Comparison of ENCODE assay signal across 33 cellular contexts in genomic region chr7:84901366-84901765, GRCh38.
DNase-seq lines count a peak whose midpoint lies in the region; ATAC-seq, FAIRE-seq and TF ChIP-seq lines count a peak whose summit lies in the region.
"Had no signal": no experiment of that assay in that cellular context is flagged by ENCODE, and none has a peak within 500 bp of the region (broad histone marks: within the 10 kb centered on the region; RNA-seq: fewer than 3 reads in every experiment).

No MANE protein-coding gene starts in this region.

- H3K27me3 ChIP-seq in HepG2 (ENCODE audit: control insufficient read depth in 1 of 2, insufficient read depth in 2 of 2, low read length in 2 of 2) (no peaks in the 10 kb centered on the region), right lobe of liver (no peaks in the 10 kb centered on the region), IMR-90 (ENCODE audit: control insufficient read depth, insufficient read depth, low read length) (no peaks in the 10 kb centered on the region), K562 (ENCODE audit: control insufficient read depth in 2 of 2, insufficient read depth in 2 of 2, low read length in 2 of 2) (no peaks in the 10 kb centered on the region), ovary (no peaks in the 10 kb centered on the region)
- H3K27me3 ChIP-seq: BE2C; BLaER1; BLaER1 treated with 17β-estradiol and CSF1 and Interleukin-3, amounts not matched to agents 10 nM and 100 nM had no signal

- TF ChIP-seq EP300 in HepG2 (IDR thresholded peaks at IDR 0.05; ENCODE audit: low read depth in 2 of 2, low read length in 2 of 2) (no peak), HepG2 (CRISPR knock-in tag; IDR thresholded peaks at IDR 0.05; ENCODE audit: borderline replicate concordance) (no peak), K562 (IDR thresholded peaks at IDR 0.05; ENCODE audit: low read length) (no peak), ovary (IDR thresholded peaks at IDR 0.05) (no peak)

- no peak overlapping the region for H3K18ac ChIP-seq in IMR-90 (ENCODE audit: low read depth, low read length)

- H2AK5ac ChIP-seq in IMR-90 (ENCODE audit: low read depth, low read length) = no peak overlapping the region

- CTCF ChIA-PET in HepG2 (lab: Yijun Ruan, JAX; ENCODE audit: low intra/inter-chr PET ratio, low total read pairs) (no interaction called here), IMR-90 (lab: Yijun Ruan, JAX) (no interaction called here), K562 (lab: Yijun Ruan, JAX; ENCODE audit: low intra/inter-chr PET ratio) (no interaction called here)

- intact Hi-C loops in HepG2 (cut with micrococcal nuclease; ENCODE audit: unreplicated experiment) (no loop called here), right lobe of liver (cut with DNase I) (no loop called here), IMR-90 (cut with micrococcal nuclease) (no loop called here), K562 (cut with micrococcal nuclease) (no loop called here), ovary (cut with DNase I) (no loop called here)

- ATAC-seq in HepG2 (no peak), right lobe of liver (no peak), IMR-90 (ENCODE audit: low read depth) (no peak), K562 (no peak)
- ATAC-seq: A549; CD8-positive, alpha-beta T cell had no signal

- no peaks in the 10 kb centered on the region for H3K9me1 ChIP-seq in IMR-90 (ENCODE audit: insufficient read depth, low read length)
- no peaks in the 10 kb centered on the region for H3K9me1 ChIP-seq in K562 (ENCODE audit: control insufficient read depth, insufficient read depth, low read length)

- no peak overlapping the region for H3K4me2 ChIP-seq in HepG2 (ENCODE audit: low read depth, low read length)
- no peak overlapping the region for H3K4me2 ChIP-seq in IMR-90 (ENCODE audit: low read depth, low read length)
- no peak overlapping the region for H3K4me2 ChIP-seq in K562 (ENCODE audit: insufficient read depth, low read length)
- H3K4me2 ChIP-seq: A549; BLaER1; BLaER1 treated with 17β-estradiol and CSF1 and Interleukin-3, amounts not matched to agents 10 nM and 100 nM had no signal

- no peaks in the 10 kb centered on the region for H3K9me3 ChIP-seq in HepG2 (ENCODE audit: low read length)
- H3K9me3 ChIP-seq in right lobe of liver = no peaks in the 10 kb centered on the region
- H3K9me3 ChIP-seq in IMR-90 (ENCODE audit: control insufficient read depth, insufficient read depth, low read length) = no peaks in the 10 kb centered on the region
- no peaks in the 10 kb centered on the region for H3K9me3 ChIP-seq in K562 (replicated peaks; ENCODE audit: control insufficient read depth, insufficient read depth, low read depth, low read length)
- no peaks in the 10 kb centered on the region for H3K9me3 ChIP-seq in ovary
- H3K9me3 ChIP-seq: BE2C, BLaER1, Caco-2 had no signal

- no peak overlapping the region for H4K5ac ChIP-seq in IMR-90 (ENCODE audit: low read depth, low read length)

- POLR2A ChIA-PET in HepG2 (lab: Yijun Ruan, JAX) = no interaction called here
- POLR2A ChIA-PET in IMR-90 (lab: Charles Lee; ENCODE audit: unreplicated experiment) = no interaction called here
- POLR2A ChIA-PET in K562 (lab: Yijun Ruan, JAX) = no interaction called here

- H2BK5ac ChIP-seq in IMR-90 (ENCODE audit: low read depth, low read length, poor library complexity, severe bottlenecking) = no peak overlapping the region

- no peak overlapping the region for H4K8ac ChIP-seq in IMR-90 (ENCODE audit: low read depth in 2 of 2, low read length in 2 of 2)

- TF ChIP-seq POLR2A in HepG2 (IDR thresholded peaks at IDR 0.05; ENCODE audit: insufficient read depth in 1 of 2, low read depth in 2 of 2, low read length in 2 of 2) (no peak), right lobe of liver (IDR thresholded peaks at IDR 0.05) (no peak), IMR-90 (IDR thresholded peaks at IDR 0.05; ENCODE audit: low read depth, low read length) (no peak), K562 (conservative IDR thresholded peaks at IDR 0.05) (no peak), ovary (IDR thresholded peaks at IDR 0.05) (no peak)

- FAIRE-seq in HepG2 (lab: Jason Lieb, UNC) = no peak
- no peak for FAIRE-seq in K562 (lab: Jason Lieb, UNC)
- FAIRE-seq: A204.1, A549, D721Med had no signal

- dilution Hi-C loops in IMR-90 (cut with HindIII; ENCODE audit: low sequenced_read_pairs, unreplicated experiment) = no loop called here

- H3K79me2 ChIP-seq in HepG2 (ENCODE audit: insufficient read depth, low read length) (no peaks in the 10 kb centered on the region), K562 (ENCODE audit: control insufficient read depth, insufficient read depth, low read length) (no peaks in the 10 kb centered on the region)

- no peak overlapping the region for H2BK15ac ChIP-seq in IMR-90 (ENCODE audit: low read depth, low read length)

- no peaks in the 10 kb centered on the region for H3K79me1 ChIP-seq in IMR-90 (ENCODE audit: low read depth in 1 of 2, low read length in 2 of 2)

- H4K20me1 ChIP-seq in HepG2 (ENCODE audit: insufficient read depth, low read length) (no peaks in the 10 kb centered on the region), IMR-90 (ENCODE audit: insufficient read depth, low read length) (no peaks in the 10 kb centered on the region), K562 (replicated peaks; ENCODE audit: control insufficient read depth, insufficient read depth, low read length) (no peaks in the 10 kb centered on the region)
- H4K20me1 ChIP-seq: BLaER1; BLaER1 treated with 17β-estradiol and CSF1 and Interleukin-3, amounts not matched to agents 10 nM and 100 nM had no signal

- H3K36me3 ChIP-seq in HepG2 (replicated peaks in 1 of 2; ENCODE audit: control insufficient read depth in 1 of 2, insufficient read depth in 2 of 2, low read length in 2 of 2) (no peaks in the 10 kb centered on the region), right lobe of liver (no peaks in the 10 kb centered on the region), IMR-90 (ENCODE audit: control insufficient read depth, insufficient read depth, low read length) (no peaks in the 10 kb centered on the region), K562 (ENCODE audit: control insufficient read depth, insufficient read depth, low read length) (no peaks in the 10 kb centered on the region), ovary (no peaks in the 10 kb centered on the region)
- H3K36me3 ChIP-seq: BE2C; BLaER1; BLaER1 treated with 17β-estradiol and CSF1 and Interleukin-3, amounts not matched to agents 10 nM and 100 nM had no signal

- no peak overlapping the region for H2BK120ac ChIP-seq in IMR-90 (ENCODE audit: low read depth, low read length)

- H2BK20ac ChIP-seq in IMR-90 (ENCODE audit: low read depth, low read length) = no peak overlapping the region

- no peak for TF ChIP-seq CTCF in HepG2 (CRISPR knock-in tag; IDR thresholded peaks at IDR 0.05)
- TF ChIP-seq CTCF in right lobe of liver (IDR thresholded peaks at IDR 0.05) = no peak
- no peak for TF ChIP-seq CTCF in IMR-90 (conservative IDR thresholded peaks at IDR 0.05; ENCODE audit: low read depth, low read length)
- TF ChIP-seq CTCF in K562 (IDR thresholded peaks at IDR 0.05 in 2 of 3, conservative IDR thresholded peaks at IDR 0.05 in 1 of 3; ENCODE audit: insufficient read depth in 2 of 3, low read depth in 1 of 3, low read length in 3 of 3) = no peak
- no peak for TF ChIP-seq CTCF in ovary (IDR thresholded peaks at IDR 0.05)

- no peak overlapping the region for H3K4me3 ChIP-seq in HepG2 (replicated peaks in 1 of 3; ENCODE audit: insufficient read depth in 1 of 3, low read depth in 2 of 3, low read length in 3 of 3)
- no peak overlapping the region for H3K4me3 ChIP-seq in right lobe of liver
- no peak overlapping the region for H3K4me3 ChIP-seq in IMR-90 (ENCODE audit: insufficient read depth, low read depth, low read length)
- H3K4me3 ChIP-seq in K562 = no peak overlapping the region
- H3K4me3 ChIP-seq in ovary = no peak overlapping the region
- H3K4me3 ChIP-seq: A549; BLaER1; BLaER1 treated with 17β-estradiol and CSF1 and Interleukin-3, amounts not matched to agents 10 nM and 100 nM had no signal

- no peak overlapping the region for H3K23ac ChIP-seq in IMR-90 (ENCODE audit: low read depth, low read length)

- H3K9ac ChIP-seq in HepG2 (ENCODE audit: insufficient read depth, low read depth, low read length) = no peak overlapping the region
- no peak overlapping the region for H3K9ac ChIP-seq in IMR-90 (ENCODE audit: low read depth, low read length)
- H3K9ac ChIP-seq in K562 (ENCODE audit: insufficient read depth in 1 of 2, low read depth in 2 of 2, low read length in 2 of 2) = no peak overlapping the region
- H3K9ac ChIP-seq: BLaER1; BLaER1 treated with 17β-estradiol and CSF1 and Interleukin-3, amounts not matched to agents 10 nM and 100 nM had no signal

- H3K14ac ChIP-seq in IMR-90 (replicated peaks; ENCODE audit: low read depth, low read length) = no peak overlapping the region

- H3K4ac ChIP-seq in IMR-90 (ENCODE audit: low read depth, low read length) = no peak overlapping the region

- H3K56ac ChIP-seq in IMR-90 (ENCODE audit: extremely low read depth, insufficient read depth, low read length) = no peak overlapping the region

- H3K4me1 ChIP-seq in HepG2 (ENCODE audit: insufficient read depth, low read length) (no peaks in the 10 kb centered on the region), right lobe of liver (no peaks in the 10 kb centered on the region), IMR-90 (ENCODE audit: control insufficient read depth, insufficient read depth, low read length) (no peaks in the 10 kb centered on the region), K562 (replicated peaks in 1 of 2; ENCODE audit: control insufficient read depth in 2 of 2, insufficient read depth in 2 of 2, low read length in 2 of 2) (no peaks in the 10 kb centered on the region), ovary (ENCODE audit: insufficient read depth) (no peaks in the 10 kb centered on the region)
- H3K4me1 ChIP-seq: A549, BE2C, Caco-2 had no signal

- H3K27ac ChIP-seq in HepG2 (ENCODE audit: extremely low read length, insufficient read depth, low read length) = no peak overlapping the region
- no peak overlapping the region for H3K27ac ChIP-seq in right lobe of liver
- no peak overlapping the region for H3K27ac ChIP-seq in IMR-90 (ENCODE audit: insufficient read depth, low read length)
- no peak overlapping the region for H3K27ac ChIP-seq in K562 (ENCODE audit: extremely low read depth, low read depth, low read length)
- no peak overlapping the region for H3K27ac ChIP-seq in ovary
- H3K27ac ChIP-seq: 22Rv1; A549; BLaER1; BLaER1 treated with 17β-estradiol and CSF1 and Interleukin-3, amounts not matched to agents 10 nM and 100 nM; C4-2B had no signal

- H4K91ac ChIP-seq in IMR-90 (ENCODE audit: insufficient read depth, low read depth, low read length) = no peak overlapping the region

- in situ Hi-C loops in HepG2 (cut with HindIII; ENCODE audit: extremely low pct_ligation_motif_present, low pct_unique_long_range_greater_than_20kb) = no loop called here
- in situ Hi-C loops in IMR-90 (cut with MboI; ENCODE audit: low sequenced_read_pairs) = no loop called here
- in situ Hi-C loops in K562 (cut with MboI) = no loop called here

- H2AFZ ChIP-seq in HepG2 (ENCODE audit: low read length) (no peak overlapping the region), IMR-90 (replicated peaks; ENCODE audit: low read length, poor library complexity) (no peak overlapping the region), K562 (ENCODE audit: low read depth, low read length) (no peak overlapping the region)

- no TSS peak for BruUV-seq in HepG2 (replicated peaks; lab: Mats Ljungman, UMichigan)
- BruUV-seq in IMR-90 (replicated peaks; lab: Mats Ljungman, UMichigan) = no TSS peak
- BruUV-seq in K562 (replicated peaks; lab: Mats Ljungman, UMichigan) = no TSS peak

- TF ChIP-seq RAD21 in HepG2 (CRISPR knock-in tag; IDR thresholded peaks at IDR 0.05) = no peak
- no peak for TF ChIP-seq RAD21 in IMR-90 (IDR thresholded peaks at IDR 0.05; ENCODE audit: low read length)
- no peak for TF ChIP-seq RAD21 in K562 (CRISPR knock-in tag; conservative IDR thresholded peaks at IDR 0.05 in 1 of 2, IDR thresholded peaks at IDR 0.05 in 1 of 2)

- no peak for DNase-seq in HepG2 (ENCODE audit: low spot score)
- no peak for DNase-seq in right lobe of liver
- no peak for DNase-seq in IMR-90
- DNase-seq in K562 (ENCODE audit: extremely low read depth in 1 of 4, low spot score in 3 of 4) = no peak
- DNase-seq in NCI-H1105 treated with DMSO at 0.1 percent for 48 hours (lab: John Stamatoyannopoulos, UW) = no peak
- DNase-seq in ovary = no peak
- DNase-seq: 8988T; ACHN; AML-193; BE2C; C1 segment of cervical spinal cord; Caco-2; Calu3; CD4-positive, alpha-beta memory T cell; CD4-positive, alpha-beta T cell; CD4-positive, CD25-positive, alpha-beta regulatory T cell; CD8-positive, alpha-beta memory T cell; CD8-positive, alpha-beta T cell; COR-L47; DMS 273 treated with DMSO at 0.1 percent for 48 hours; DMS153; DMS53; DMS79; DMS79 treated with DMSO at 0.1 percent for 48 hours; DND-41; EL had no signal

- H2AK9ac ChIP-seq in IMR-90 (replicated peaks; ENCODE audit: low read depth, low read length, poor library complexity) = no peak overlapping the region

Comparison
In these comparisons a context has a peak if more than half of its experiments do, and no peak if none do; other contexts are left out.
1. Of the 241 proteins assayed by ChIP-seq in both HepG2 and K562: peak only in HepG2: none; only in K562: CEBPG; in both: CEBPB; in neither: 239.